8 cellular contexts compared by ENCODE assay signal in the genomic region with DNA sequence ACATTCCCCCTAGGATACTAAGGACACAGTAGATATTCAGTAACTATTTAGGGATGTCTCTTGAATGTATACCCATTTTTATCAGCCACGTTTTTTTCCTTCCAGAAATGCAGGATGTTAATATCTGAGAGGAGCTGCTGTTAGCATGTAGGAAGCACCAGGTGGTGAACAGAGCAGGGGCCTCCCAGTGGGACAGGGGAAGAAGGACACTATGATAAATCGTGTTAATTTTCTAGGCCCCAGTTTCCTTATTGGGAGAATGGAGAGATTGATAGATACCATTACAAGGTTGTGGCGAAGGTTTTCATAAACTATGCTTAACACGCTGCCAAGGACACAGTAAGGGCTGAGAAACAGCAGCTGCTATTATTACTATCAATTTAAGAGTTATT. TPM values are rescaled to one million over a fixed set of nuclear protein-coding genes. Genes with fewer than 3 reads are reported as not detected.
DNase-seq lines count a peak whose midpoint lies in the region; ATAC-seq, FAIRE-seq and TF ChIP-seq lines count a peak whose summit lies in the region.

No MANE protein-coding gene starts in this region.

- no peak for DNase-seq in Peyer's patch
- no peak for DNase-seq in esophagus muscularis mucosa (ENCODE audit: extremely low spot score)
- DNase-seq in pancreas: no peak
- DNase-seq in ureter (ENCODE audit: low spot score): no peak
- DNase-seq in NK-92 treated with Interleukin-12 subunit alpha and Interleukin-12 subunit beta, amount 100 ng/mL, for 24 hours (lab: John Stamatoyannopoulos, UW): no peak
- DNase-seq in NCI-H1417 (lab: John Stamatoyannopoulos, UW): no peak
- DNase-seq in GM20000 (ENCODE audit: low spot score): no peak

- peak overlapping the region; percentile 98; the same call in 1 of the 2 replicates for H3K9ac ChIP-seq in ES-I3 (ENCODE audit: low read depth, low read length)

- H3K9me3 ChIP-seq in ES-I3 (ENCODE audit: control insufficient read depth, insufficient read depth, low read length): no peaks in the 10 kb centered on the region
- H3K9me3 ChIP-seq in Peyer's patch: no peaks in the 10 kb centered on the region
- H3K9me3 ChIP-seq in esophagus muscularis mucosa: no peaks in the 10 kb centered on the region
- no peaks in the 10 kb centered on the region for H3K9me3 ChIP-seq in pancreas

- no peak for TF ChIP-seq POLR2A in Peyer's patch (IDR thresholded peaks at IDR 0.05)
- TF ChIP-seq POLR2A in esophagus muscularis mucosa (IDR thresholded peaks at IDR 0.05; ENCODE audit: low read depth): no peak

- FAIRE-seq in pancreas (lab: Jason Lieb, UNC): no peak

- intact Hi-C loops in esophagus muscularis mucosa (cut with DNase I) (no loop called here), pancreas (cut with DNase I) (no loop called here)

- H3K4me3 ChIP-seq in Peyer's patch (peak overlapping the region; percentile 37 to 71 (median 61)), esophagus muscularis mucosa (peak overlapping the region; percentile 64 to 77 (median 65)), pancreas (peak overlapping the region; percentile 53 to 75 (median 64))

- TF ChIP-seq CTCF in Peyer's patch (IDR thresholded peaks at IDR 0.05): no peak
- no peak for TF ChIP-seq CTCF in esophagus muscularis mucosa (IDR thresholded peaks at IDR 0.05)
- TF ChIP-seq CTCF in pancreas (IDR thresholded peaks at IDR 0.05): no peak
- TF ChIP-seq CTCF in GM20000 (IDR thresholded peaks at IDR 0.05; ENCODE audit: extremely low read depth, missing control alignments): no peak

- peak; percentile 37 to 46 (median 42) for ATAC-seq in pancreas

- WGBS in esophagus muscularis mucosa: 3% methylated on average over 4 of the region's 4 CpGs
- WGBS in pancreas, 2 donors: 6% methylated on average over 4 of the region's 4 CpGs

- no peak for TF ChIP-seq EP300 in esophagus muscularis mucosa (IDR thresholded peaks at IDR 0.05)

- H3K36me3 ChIP-seq in ES-I3 (ENCODE audit: insufficient read depth, low read length) (no peaks in the 10 kb centered on the region), Peyer's patch (no peaks in the 10 kb centered on the region), esophagus muscularis mucosa (no peaks in the 10 kb centered on the region), pancreas (no peaks in the 10 kb centered on the region)

- H3K4me1 ChIP-seq in ES-I3 (ENCODE audit: insufficient read depth, low read length): 0 out of 2 replicates have a peak, but pooled peaks cover 1% of the 10 kb centered on the region
- peaks cover 0 to 9% (median 4%) of the 10 kb centered on the region in 4 donors for H3K4me1 ChIP-seq in Peyer's patch
- peaks cover 11 to 18% (median 15%) of the 10 kb centered on the region in 4 donors for H3K4me1 ChIP-seq in esophagus muscularis mucosa
- H3K4me1 ChIP-seq in pancreas: peaks cover 0 to 5% (median 0%) of the 10 kb centered on the region in 3 donors

- H3K27me3 ChIP-seq in Peyer's patch: no peaks in the 10 kb centered on the region
- peaks cover 0 to 5% (median 0%) of the 10 kb centered on the region in 4 donors for H3K27me3 ChIP-seq in esophagus muscularis mucosa
- H3K27me3 ChIP-seq in pancreas: no peaks in the 10 kb centered on the region

- peak overlapping the region in 1 of 4 donors; percentile 66 for H3K27ac ChIP-seq in Peyer's patch
- peak overlapping the region in 3 of 4 donors; percentile 59 to 78 (median 62) for H3K27ac ChIP-seq in esophagus muscularis mucosa (replicated peaks in 1 of 4)
- peak overlapping the region in 3 of 4 donors; percentile 12 to 53 (median 53) for H3K27ac ChIP-seq in pancreas

RNA-seq across cellular contexts. Expression of a gene that starts 45.4 kb away (rescaled TPM):
- total RNA-seq in Peyer's patch (not detected), esophagus muscularis mucosa (not detected), pancreas (not detected), ureter (not detected)
- polyA plus RNA-seq in pancreas: not detected

RNA-seq across cellular contexts. Expression of a gene that starts 51.5 kb away (rescaled TPM):
- total RNA-seq in Peyer's patch (10 to 100 TPM; 25.1 to 36.4 (median 29.6) TPM), esophagus muscularis mucosa (10 to 100 TPM; 37.1 to 56.5 (median 42.7) TPM), pancreas (10 to 100 TPM; 35.5 to 59.0 (median 40.6) TPM), ureter (64.1 TPM)
- 10 to 100 TPM; 18.3 to 19.3 TPM for polyA plus RNA-seq in pancreas
